ENCODE assay signal across 8 cellular contexts in genomic region chr17:76727745-76728456, GRCh38. TPM values are rescaled to one million over a fixed set of nuclear protein-coding genes. Genes with fewer than 3 reads are reported as not detected.
DNase-seq lines count a peak whose midpoint lies in the region; ATAC-seq and TF ChIP-seq lines count a peak whose summit lies in the region.

No MANE protein-coding gene starts in this region.

- no peaks in the 10 kb centered on the region for H3K9me2 ChIP-seq in GM23338 (ENCODE audit: insufficient read depth)

- peaks cover 22% of the 10 kb centered on the region for H3F3A ChIP-seq in GM23338 (replicated peaks; ENCODE audit: low read depth)

- H3K36me3 ChIP-seq in GM23338 (ENCODE audit: insufficient read depth) (peaks cover 13% of the 10 kb centered on the region), iPS-15b (ENCODE audit: control insufficient read depth, insufficient read depth, low read length) (peaks cover 7% of the 10 kb centered on the region)

- peaks cover 59% of the 10 kb centered on the region for H3K79me2 ChIP-seq in GM23338 (replicated peaks; ENCODE audit: insufficient read depth)

- H3K27ac ChIP-seq in 22Rv1 (peak overlapping the region; percentile 98), GM23338 (ENCODE audit: low read depth) (no peak overlapping the region)

- H3K4me2 ChIP-seq in GM23338, result peak overlapping the region; percentile 92

- TF ChIP-seq CTCF in 22Rv1 (IDR thresholded peaks at IDR 0.05) (no peak), GM23338 (conservative IDR thresholded peaks at IDR 0.05; ENCODE audit: low read depth in 2 of 2) (no peak)

- peaks cover 10% of the 10 kb centered on the region; the same call in 2 of the 3 replicates for H3K4me1 Mint-ChIP-seq in GM23338
- peaks cover 63% of the 10 kb centered on the region for H3K4me1 Mint-ChIP-seq in activated T-cell treated with anti-CD3 and anti-CD28 coated beads, Interleukin-2, amount 50 U/mL, for 72 hours (ENCODE audit: low read depth)

- H3K4me3 ChIP-seq in GM23338 (peak overlapping the region; percentile 99), iPS-15b (ENCODE audit: low read depth, low read length) (peak overlapping the region; percentile 89)

- H3K27me3 ChIP-seq in GM23338 (ENCODE audit: insufficient read depth) (no peaks in the 10 kb centered on the region), iPS-15b (ENCODE audit: control insufficient read depth, insufficient read depth, low read length) (no peaks in the 10 kb centered on the region)

- peaks cover 56% of the 10 kb centered on the region for H3K36me3 Mint-ChIP-seq in GM23338 (ENCODE audit: low read depth)
- H3K36me3 Mint-ChIP-seq in activated T-cell treated with anti-CD3 and anti-CD28 coated beads, Interleukin-2, amount 50 U/mL, for 72 hours (ENCODE audit: insufficient read depth in 2 of 2), result peaks cover 10 to 32% of the 10 kb centered on the region in 2 donors

- no peaks in the 10 kb centered on the region for H3K9me3 ChIP-seq in iPS-15b (ENCODE audit: control insufficient read depth, insufficient read depth, low read length)

- H2AFZ ChIP-seq in GM23338, result no peak overlapping the region

- no peak overlapping the region for H3K9ac ChIP-seq in iPS-15b (ENCODE audit: low read depth, low read length)

- H3K4me1 ChIP-seq in GM23338 (ENCODE audit: insufficient read depth) (peaks cover 16% of the 10 kb centered on the region), iPS-15b (ENCODE audit: control insufficient read depth, insufficient read depth, low read length) (peaks cover 4% of the 10 kb centered on the region)

- ATAC-seq in GM23338 (no peak), GM21515 (IDR thresholded peaks at IDR 0.05; ENCODE audit: unreplicated experiment) (no peak), HG03095 (IDR thresholded peaks at IDR 0.05; ENCODE audit: unreplicated experiment) (no peak)
- ATAC-seq in activated T-cell treated with anti-CD3 and anti-CD28 coated beads, Interleukin-2, amount 50 U/mL, for 72 hours (replicated peaks in 1 of 2), result no peak
- no peak for ATAC-seq in stimulated activated naive CD8-positive, alpha-beta T cell treated with anti-CD3 and anti-CD28 coated beads, Interleukin-15, Interleukin-2, amounts not matched to agents 100 U/mL and 50 U/mL, for 24 hours

- H3K9me3 Mint-ChIP-seq in GM23338, result no peaks in the 10 kb centered on the region
- no peaks in the 10 kb centered on the region for H3K9me3 Mint-ChIP-seq in activated T-cell treated with anti-CD3 and anti-CD28 coated beads, Interleukin-2, amount 50 U/mL, for 72 hours

- no peak for DNase-seq in GM23338 (ENCODE audit: low spot score)
- DNase-seq in activated T-cell treated with anti-CD3 and anti-CD28 coated beads, Interleukin-2, amount 50 U/mL, for 72 hours, result peak in 1 of 2 donors; percentile 37
- DNase-seq in stimulated activated naive CD8-positive, alpha-beta T cell treated with anti-CD3 and anti-CD28 coated beads, Interleukin-15, Interleukin-2, amounts not matched to agents 100 U/mL and 50 U/mL, for 24 hours, result peak; percentile 27
- DNase-seq in SKM-1 treated with dmso at 0.1 percent for 144 hours (lab: John Stamatoyannopoulos, UW; ENCODE audit: unreplicated experiment), result no peak

- peaks cover 11% of the 10 kb centered on the region for H3K27me3 Mint-ChIP-seq in GM23338 (ENCODE audit: insufficient read depth, low read depth, poor library complexity)
- no peaks in the 10 kb centered on the region for H3K27me3 Mint-ChIP-seq in activated T-cell treated with anti-CD3 and anti-CD28 coated beads, Interleukin-2, amount 50 U/mL, for 72 hours (ENCODE audit: low read depth)

- peaks cover 16% of the 10 kb centered on the region for H4K20me1 ChIP-seq in GM23338 (replicated peaks; ENCODE audit: insufficient read depth)

- H3K4me3 Mint-ChIP-seq in GM23338, result peak overlapping the region; percentile 90
- peak overlapping the region; percentile 92 to 100 for H3K4me3 Mint-ChIP-seq in activated T-cell treated with anti-CD3 and anti-CD28 coated beads, Interleukin-2, amount 50 U/mL, for 72 hours

- H3K27ac Mint-ChIP-seq in GM23338, result peak overlapping the region; percentile 96; the same call in 1 of the 2 replicates
- H3K27ac Mint-ChIP-seq in activated T-cell treated with anti-CD3 and anti-CD28 coated beads, Interleukin-2, amount 50 U/mL, for 72 hours, result peak overlapping the region; percentile 99

TF ChIP-seq in GM23338, 12 proteins besides CTCF, POLR2A, EP300 and RAD21 (continues in another document):
- TF ChIP-seq EZH2phosphoT487 (IDR thresholded peaks at IDR 0.05; ENCODE audit: unreplicated experiment) (no peak), ETS1 (IDR thresholded peaks at IDR 0.05) (no peak), POLR2AphosphoS5 (IDR thresholded peaks at IDR 0.05; ENCODE audit: low read depth) (no peak), NANOG (IDR thresholded peaks at IDR 0.05; ENCODE audit: borderline replicate concordance) (no peak), ZNF114 (CRISPR knock-in tag; IDR thresholded peaks at IDR 0.05) (no peak), STAT1 (IDR thresholded peaks at IDR 0.05; ENCODE audit: unreplicated experiment) (no peak), CREB1 (CRISPR knock-in tag; IDR thresholded peaks at IDR 0.05; ENCODE audit: low read depth) (no peak), ZNF331 (CRISPR knock-in tag; IDR thresholded peaks at IDR 0.05; ENCODE audit: low read depth) (no peak), EZH2 (IDR thresholded peaks at IDR 0.05; ENCODE audit: low read depth, unreplicated experiment) (no peak), REST (IDR thresholded peaks at IDR 0.05; ENCODE audit: unreplicated experiment) (no peak), JUNB (IDR thresholded peaks at IDR 0.05; ENCODE audit: unreplicated experiment) (no peak)

RNA-seq across cellular contexts. Expression of gene METTL23, which starts 1.3 kb away (rescaled TPM):
- total RNA-seq in GM23338 (2014; rRNA removed; shearing (Covaris generic)), result 41.6 and 43.2 TPM in 2 replicates
- polyA plus RNA-seq in GM23338 (2016; fragmentation: Nextera tagmentation; extraction: Ambion mirVana), result 51.6 and 55.9 TPM in 2 replicates
- 10 to 100 TPM; 25.4 to 30.7 TPM for total RNA-seq in activated T-cell treated with anti-CD3 and anti-CD28 coated beads, Interleukin-2, amount 50 U/mL, for 72 hours

RNA-seq across cellular contexts. Expression of gene JMJD6, which starts 1.5 kb away (rescaled TPM):
- total RNA-seq in GM23338 (2014; rRNA removed; shearing (Covaris generic)), result 11.3 and 12.8 TPM in 2 replicates
- polyA plus RNA-seq in GM23338 (2016; fragmentation: Nextera tagmentation; extraction: Ambion mirVana), result 11.4 and 12.7 TPM in 2 replicates
- total RNA-seq in activated T-cell treated with anti-CD3 and anti-CD28 coated beads, Interleukin-2, amount 50 U/mL, for 72 hours, result 10 to 100 TPM; 56.5 to 67.2 TPM

RNA-seq across cellular contexts. Expression of gene SRSF2, which starts 9.2 kb away (rescaled TPM):
- 524 and 547 TPM in 2 replicates for total RNA-seq in GM23338 (2014; rRNA removed; shearing (Covaris generic))
- 305 and 317 TPM in 2 replicates for polyA plus RNA-seq in GM23338 (2016; fragmentation: Nextera tagmentation; extraction: Ambion mirVana)
- total RNA-seq in activated T-cell treated with anti-CD3 and anti-CD28 coated beads, Interleukin-2, amount 50 U/mL, for 72 hours, result 100 to 1,000 TPM; 260 to 275 TPM

RNA-seq across cellular contexts. Expression of gene MFSD11, which starts 10.0 kb away (rescaled TPM):
- 25.5 and 35.3 TPM in 2 replicates for total RNA-seq in GM23338 (2014; rRNA removed; shearing (Covaris generic))
- 9.3 and 10.2 TPM in 2 replicates for polyA plus RNA-seq in GM23338 (2016; fragmentation: Nextera tagmentation; extraction: Ambion mirVana)
- total RNA-seq in activated T-cell treated with anti-CD3 and anti-CD28 coated beads, Interleukin-2, amount 50 U/mL, for 72 hours, result 10 to 100 TPM; 34.8 to 43.1 TPM

RNA-seq across cellular contexts. Expression of gene MXRA7, which starts 17.1 kb away (rescaled TPM):
- 29.2 and 46.6 TPM in 2 replicates for total RNA-seq in GM23338 (2014; rRNA removed; shearing (Covaris generic))
- polyA plus RNA-seq in GM23338 (2016; fragmentation: Nextera tagmentation; extraction: Ambion mirVana), result 11.4 and 12.1 TPM in 2 replicates
- 10 to 100 TPM; 17.4 to 21.8 TPM for total RNA-seq in activated T-cell treated with anti-CD3 and anti-CD28 coated beads, Interleukin-2, amount 50 U/mL, for 72 hours
